In the genomic region with DNA sequence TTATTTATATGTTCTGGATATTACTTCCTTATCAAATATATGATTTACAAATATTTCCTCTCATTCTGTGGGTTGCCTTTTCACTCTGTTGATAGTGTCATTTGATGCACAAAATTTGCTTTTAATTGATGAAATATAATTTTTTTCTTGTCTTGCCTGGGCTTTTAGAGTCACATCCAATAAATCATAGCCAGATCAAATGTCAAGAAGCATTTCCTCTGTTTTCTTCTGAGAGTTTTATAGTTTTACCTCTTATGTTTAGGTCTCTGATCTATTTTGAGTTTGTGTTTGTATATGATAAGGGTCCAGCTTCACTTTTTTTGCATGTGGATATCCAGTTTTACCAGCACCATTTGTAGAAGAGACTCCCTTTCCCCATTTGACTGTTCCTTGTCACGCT, we compare ENCODE assay signal across 3 cellular contexts.
A peak's percentile ranks its signal among the peaks of the same experiment; 100 is the strongest.
TF ChIP-seq lines count a peak whose summit lies in the region.

No MANE protein-coding gene starts in this region.

TF ChIP-seq in HEK293T, 16 proteins besides CTCF, POLR2A, EP300 and RAD21:
- TF ChIP-seq, protein P1, sequence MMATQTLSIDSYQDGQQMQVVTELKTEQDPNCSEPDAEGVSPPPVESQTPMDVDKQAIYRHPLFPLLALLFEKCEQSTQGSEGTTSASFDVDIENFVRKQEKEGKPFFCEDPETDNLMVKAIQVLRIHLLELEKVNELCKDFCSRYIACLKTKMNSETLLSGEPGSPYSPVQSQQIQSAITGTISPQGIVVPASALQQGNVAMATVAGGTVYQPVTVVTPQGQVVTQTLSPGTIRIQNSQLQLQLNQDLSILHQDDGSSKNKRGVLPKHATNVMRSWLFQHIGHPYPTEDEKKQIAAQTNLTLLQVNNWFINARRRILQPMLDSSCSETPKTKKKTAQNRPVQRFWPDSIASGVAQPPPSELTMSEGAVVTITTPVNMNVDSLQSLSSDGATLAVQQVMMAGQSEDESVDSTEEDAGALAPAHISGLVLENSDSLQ (IDR thresholded peaks at IDR 0.05) = peak; percentile 41; the same call in 1 of the 2 replicates
- TF ChIP-seq FOXM1 (IDR thresholded peaks at IDR 0.05; ENCODE audit: borderline replicate concordance) = no peak

TF ChIP-seq in K562, 482 proteins besides CTCF, POLR2A, EP300 and RAD21 (continued from another document):
- TF ChIP-seq, protein P1 (IDR thresholded peaks at IDR 0.05) = peak; percentile 70
- TF ChIP-seq TCF3 (CRISPR knock-in tag; IDR thresholded peaks at IDR 0.05) (peak; percentile 29; the same call in 1 of the 2 replicates), TEAD1 (CRISPR knock-in tag; IDR thresholded peaks at IDR 0.05) (no peak), ARID1B (IDR thresholded peaks at IDR 0.05) (peak; percentile 31; the same call in 1 of the 2 replicates)
- TF ChIP-seq, protein P2, sequence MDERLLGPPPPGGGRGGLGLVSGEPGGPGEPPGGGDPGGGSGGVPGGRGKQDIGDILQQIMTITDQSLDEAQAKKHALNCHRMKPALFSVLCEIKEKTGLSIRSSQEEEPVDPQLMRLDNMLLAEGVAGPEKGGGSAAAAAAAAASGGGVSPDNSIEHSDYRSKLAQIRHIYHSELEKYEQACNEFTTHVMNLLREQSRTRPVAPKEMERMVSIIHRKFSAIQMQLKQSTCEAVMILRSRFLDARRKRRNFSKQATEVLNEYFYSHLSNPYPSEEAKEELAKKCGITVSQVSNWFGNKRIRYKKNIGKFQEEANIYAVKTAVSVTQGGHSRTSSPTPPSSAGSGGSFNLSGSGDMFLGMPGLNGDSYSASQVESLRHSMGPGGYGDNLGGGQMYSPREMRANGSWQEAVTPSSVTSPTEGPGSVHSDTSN (CRISPR knock-in tag; IDR thresholded peaks at IDR 0.05; ENCODE audit: low read depth) = no peak
- TF ChIP-seq, protein P2 (tag; conservative IDR thresholded peaks at IDR 0.05; ENCODE audit: low read depth) = peak; percentile 66

TF ChIP-seq in WTC11, 78 proteins besides CTCF, POLR2A, EP300 and RAD21 (continued from another document):
- TF ChIP-seq, protein P3, sequence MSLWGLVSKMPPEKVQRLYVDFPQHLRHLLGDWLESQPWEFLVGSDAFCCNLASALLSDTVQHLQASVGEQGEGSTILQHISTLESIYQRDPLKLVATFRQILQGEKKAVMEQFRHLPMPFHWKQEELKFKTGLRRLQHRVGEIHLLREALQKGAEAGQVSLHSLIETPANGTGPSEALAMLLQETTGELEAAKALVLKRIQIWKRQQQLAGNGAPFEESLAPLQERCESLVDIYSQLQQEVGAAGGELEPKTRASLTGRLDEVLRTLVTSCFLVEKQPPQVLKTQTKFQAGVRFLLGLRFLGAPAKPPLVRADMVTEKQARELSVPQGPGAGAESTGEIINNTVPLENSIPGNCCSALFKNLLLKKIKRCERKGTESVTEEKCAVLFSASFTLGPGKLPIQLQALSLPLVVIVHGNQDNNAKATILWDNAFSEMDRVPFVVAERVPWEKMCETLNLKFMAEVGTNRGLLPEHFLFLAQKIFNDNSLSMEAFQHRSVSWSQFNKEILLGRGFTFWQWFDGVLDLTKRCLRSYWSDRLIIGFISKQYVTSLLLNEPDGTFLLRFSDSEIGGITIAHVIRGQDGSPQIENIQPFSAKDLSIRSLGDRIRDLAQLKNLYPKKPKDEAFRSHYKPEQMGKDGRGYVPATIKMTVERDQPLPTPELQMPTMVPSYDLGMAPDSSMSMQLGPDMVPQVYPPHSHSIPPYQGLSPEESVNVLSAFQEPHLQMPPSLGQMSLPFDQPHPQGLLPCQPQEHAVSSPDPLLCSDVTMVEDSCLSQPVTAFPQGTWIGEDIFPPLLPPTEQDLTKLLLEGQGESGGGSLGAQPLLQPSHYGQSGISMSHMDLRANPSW (CRISPR knock-in tag; conservative IDR thresholded peaks at IDR 0.05; ENCODE audit: low read depth) = no peak
- TF ChIP-seq ETV6 (CRISPR knock-in tag; IDR thresholded peaks at IDR 0.05) = no peak
- no peak for TF ChIP-seq SP1 (CRISPR knock-in tag; conservative IDR thresholded peaks at IDR 0.05)
- TF ChIP-seq, protein P4, sequence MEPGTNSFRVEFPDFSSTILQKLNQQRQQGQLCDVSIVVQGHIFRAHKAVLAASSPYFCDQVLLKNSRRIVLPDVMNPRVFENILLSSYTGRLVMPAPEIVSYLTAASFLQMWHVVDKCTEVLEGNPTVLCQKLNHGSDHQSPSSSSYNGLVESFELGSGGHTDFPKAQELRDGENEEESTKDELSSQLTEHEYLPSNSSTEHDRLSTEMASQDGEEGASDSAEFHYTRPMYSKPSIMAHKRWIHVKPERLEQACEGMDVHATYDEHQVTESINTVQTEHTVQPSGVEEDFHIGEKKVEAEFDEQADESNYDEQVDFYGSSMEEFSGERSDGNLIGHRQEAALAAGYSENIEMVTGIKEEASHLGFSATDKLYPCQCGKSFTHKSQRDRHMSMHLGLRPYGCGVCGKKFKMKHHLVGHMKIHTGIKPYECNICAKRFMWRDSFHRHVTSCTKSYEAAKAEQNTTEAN (CRISPR knock-in tag; IDR thresholded peaks at IDR 0.05) = no peak
- no peak for TF ChIP-seq ZBTB21 (CRISPR knock-in tag; IDR thresholded peaks at IDR 0.05; ENCODE audit: borderline replicate concordance)
- no peak for TF ChIP-seq FOXP1 (CRISPR knock-in tag; IDR thresholded peaks at IDR 0.05; ENCODE audit: borderline replicate concordance)
- TF ChIP-seq ZNF423 (CRISPR knock-in tag; IDR thresholded peaks at IDR 0.05) = no peak
- TF ChIP-seq, protein P5, sequence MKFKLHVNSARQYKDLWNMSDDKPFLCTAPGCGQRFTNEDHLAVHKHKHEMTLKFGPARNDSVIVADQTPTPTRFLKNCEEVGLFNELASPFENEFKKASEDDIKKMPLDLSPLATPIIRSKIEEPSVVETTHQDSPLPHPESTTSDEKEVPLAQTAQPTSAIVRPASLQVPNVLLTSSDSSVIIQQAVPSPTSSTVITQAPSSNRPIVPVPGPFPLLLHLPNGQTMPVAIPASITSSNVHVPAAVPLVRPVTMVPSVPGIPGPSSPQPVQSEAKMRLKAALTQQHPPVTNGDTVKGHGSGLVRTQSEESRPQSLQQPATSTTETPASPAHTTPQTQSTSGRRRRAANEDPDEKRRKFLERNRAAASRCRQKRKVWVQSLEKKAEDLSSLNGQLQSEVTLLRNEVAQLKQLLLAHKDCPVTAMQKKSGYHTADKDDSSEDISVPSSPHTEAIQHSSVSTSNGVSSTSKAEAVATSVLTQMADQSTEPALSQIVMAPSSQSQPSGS (CRISPR knock-in tag; IDR thresholded peaks at IDR 0.05; ENCODE audit: borderline replicate concordance, low read depth) = no peak
- TF ChIP-seq, protein P6, sequence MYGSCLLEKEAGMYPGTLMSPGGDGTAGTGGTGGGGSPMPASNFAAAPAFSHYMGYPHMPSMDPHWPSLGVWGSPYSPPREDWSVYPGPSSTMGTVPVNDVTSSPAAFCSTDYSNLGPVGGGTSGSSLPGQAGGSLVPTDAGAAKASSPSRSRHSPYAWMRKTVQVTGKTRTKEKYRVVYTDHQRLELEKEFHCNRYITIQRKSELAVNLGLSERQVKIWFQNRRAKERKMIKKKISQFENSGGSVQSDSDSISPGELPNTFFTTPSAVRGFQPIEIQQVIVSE (CRISPR knock-in tag; IDR thresholded peaks at IDR 0.05; ENCODE audit: borderline replicate concordance) = no peak
- no peak for TF ChIP-seq SOX15 (CRISPR knock-in tag; IDR thresholded peaks at IDR 0.05)
- TF ChIP-seq GTF2I (CRISPR knock-in tag; conservative IDR thresholded peaks at IDR 0.05) = no peak
- TF ChIP-seq FOXK1 (CRISPR knock-in tag; IDR thresholded peaks at IDR 0.05) = no peak
- no peak for TF ChIP-seq SMAD4 (CRISPR knock-in tag; IDR thresholded peaks at IDR 0.05)
- no peak for TF ChIP-seq ZNF138 (CRISPR knock-in tag; conservative IDR thresholded peaks at IDR 0.05)
- TF ChIP-seq, protein P7, sequence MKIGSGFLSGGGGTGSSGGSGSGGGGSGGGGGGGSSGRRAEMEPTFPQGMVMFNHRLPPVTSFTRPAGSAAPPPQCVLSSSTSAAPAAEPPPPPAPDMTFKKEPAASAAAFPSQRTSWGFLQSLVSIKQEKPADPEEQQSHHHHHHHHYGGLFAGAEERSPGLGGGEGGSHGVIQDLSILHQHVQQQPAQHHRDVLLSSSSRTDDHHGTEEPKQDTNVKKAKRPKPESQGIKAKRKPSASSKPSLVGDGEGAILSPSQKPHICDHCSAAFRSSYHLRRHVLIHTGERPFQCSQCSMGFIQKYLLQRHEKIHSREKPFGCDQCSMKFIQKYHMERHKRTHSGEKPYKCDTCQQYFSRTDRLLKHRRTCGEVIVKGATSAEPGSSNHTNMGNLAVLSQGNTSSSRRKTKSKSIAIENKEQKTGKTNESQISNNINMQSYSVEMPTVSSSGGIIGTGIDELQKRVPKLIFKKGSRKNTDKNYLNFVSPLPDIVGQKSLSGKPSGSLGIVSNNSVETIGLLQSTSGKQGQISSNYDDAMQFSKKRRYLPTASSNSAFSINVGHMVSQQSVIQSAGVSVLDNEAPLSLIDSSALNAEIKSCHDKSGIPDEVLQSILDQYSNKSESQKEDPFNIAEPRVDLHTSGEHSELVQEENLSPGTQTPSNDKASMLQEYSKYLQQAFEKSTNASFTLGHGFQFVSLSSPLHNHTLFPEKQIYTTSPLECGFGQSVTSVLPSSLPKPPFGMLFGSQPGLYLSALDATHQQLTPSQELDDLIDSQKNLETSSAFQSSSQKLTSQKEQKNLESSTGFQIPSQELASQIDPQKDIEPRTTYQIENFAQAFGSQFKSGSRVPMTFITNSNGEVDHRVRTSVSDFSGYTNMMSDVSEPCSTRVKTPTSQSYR (CRISPR knock-in tag; IDR thresholded peaks at IDR 0.05) = no peak
- TF ChIP-seq, protein P8, sequence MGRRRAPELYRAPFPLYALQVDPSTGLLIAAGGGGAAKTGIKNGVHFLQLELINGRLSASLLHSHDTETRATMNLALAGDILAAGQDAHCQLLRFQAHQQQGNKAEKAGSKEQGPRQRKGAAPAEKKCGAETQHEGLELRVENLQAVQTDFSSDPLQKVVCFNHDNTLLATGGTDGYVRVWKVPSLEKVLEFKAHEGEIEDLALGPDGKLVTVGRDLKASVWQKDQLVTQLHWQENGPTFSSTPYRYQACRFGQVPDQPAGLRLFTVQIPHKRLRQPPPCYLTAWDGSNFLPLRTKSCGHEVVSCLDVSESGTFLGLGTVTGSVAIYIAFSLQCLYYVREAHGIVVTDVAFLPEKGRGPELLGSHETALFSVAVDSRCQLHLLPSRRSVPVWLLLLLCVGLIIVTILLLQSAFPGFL (CRISPR knock-in tag; IDR thresholded peaks at IDR 0.05; ENCODE audit: borderline replicate concordance) = no peak
